Comparison of ENCODE assay signal across 15 cellular contexts in genomic region chr1:214648776-214649175, GRCh38. TPM values are rescaled to one million over a fixed set of nuclear protein-coding genes. Genes with fewer than 3 reads are reported as not detected.
DNase-seq lines count a peak whose midpoint lies in the region; ATAC-seq and TF ChIP-seq lines count a peak whose summit lies in the region.
"Had no signal": no experiment of that assay in that cellular context is flagged by ENCODE, and none has a peak within 500 bp of the region (broad histone marks: within the 10 kb centered on the region; RNA-seq: fewer than 3 reads in every experiment).

No MANE protein-coding gene starts in this region.

- H3K27me3 Mint-ChIP-seq in activated CD4-positive, alpha-beta T cell treated with anti-CD3 and anti-CD28 coated beads, Interleukin-2, amount 10 ng/mL, durations not matched to agents 7 days and 5 days, result no peaks in the 10 kb centered on the region
- H3K27me3 Mint-ChIP-seq in activated CD4-positive, alpha-beta T cell treated with anti-CD3 and anti-CD28 coated beads for 36 hours, result no peaks in the 10 kb centered on the region
- no peaks in the 10 kb centered on the region for H3K27me3 Mint-ChIP-seq in nephron progenitor cell (ENCODE audit: low read depth, poor library complexity)
- H3K27me3 Mint-ChIP-seq: CD4-positive, alpha-beta memory T cell had no signal

- DNase-seq in activated CD4-positive, alpha-beta T cell treated with anti-CD3 and anti-CD28 coated beads, Interleukin-2, amount 10 ng/mL, durations not matched to agents 7 days and 5 days, result no peak
- no peak for DNase-seq in activated CD4-positive, alpha-beta T cell treated with anti-CD3 and anti-CD28 coated beads for 36 hours
- DNase-seq in NCI-H82 treated with DMSO at 0.1 percent for 48 hours (lab: John Stamatoyannopoulos, UW; ENCODE audit: unreplicated experiment) (peak; percentile 92), psoas muscle (no peak), mammary epithelial cell (no peak), left lung (no peak), nephron progenitor cell (no peak)
- DNase-seq: ACHN; CD4-positive, alpha-beta memory T cell; DND-41; GM23248; KBM-7 had no signal

- no peak overlapping the region for H2AFZ ChIP-seq in mammary epithelial cell (ENCODE audit: low read depth, low read length)
- H2AFZ ChIP-seq: GM23248 had no signal

- H3K4me3 ChIP-seq in psoas muscle (no peak overlapping the region), mammary epithelial cell (replicated peaks in 1 of 3; ENCODE audit: insufficient read depth in 1 of 3, low read depth in 2 of 3, low read length in 3 of 3) (no peak overlapping the region), left lung (no peak overlapping the region)
- H3K4me3 ChIP-seq: BLaER1 treated with 17β-estradiol and CSF1 and Interleukin-3, amounts not matched to agents 10 nM and 100 nM; GM23248 had no signal

- POLR2A ChIA-PET in activated CD4-positive, alpha-beta T cell treated with anti-CD3 and anti-CD28 coated beads, Interleukin-2, amount 10 ng/mL, durations not matched to agents 7 days and 5 days (lab: Charles Lee), result no interaction called here
- POLR2A ChIA-PET in activated CD4-positive, alpha-beta T cell treated with anti-CD3 and anti-CD28 coated beads for 36 hours (lab: Charles Lee), result no interaction called here

- no peak overlapping the region for H3K4me2 ChIP-seq in mammary epithelial cell (ENCODE audit: insufficient read depth, low read depth, low read length)
- H3K4me2 ChIP-seq: BLaER1 treated with 17β-estradiol and CSF1 and Interleukin-3, amounts not matched to agents 10 nM and 100 nM had no signal

- in situ Hi-C loops in mammary epithelial cell (cut with MboI; ENCODE audit: low sequenced_read_pairs in 2 of 2), result loop anchor here in 1 of 2 donors (25.0 kb wide), 1 partner anchor 411 kb away; no protein-coding TSS in a partner anchor

- H4K20me1 ChIP-seq in mammary epithelial cell (ENCODE audit: insufficient read depth, low read length), result no peaks in the 10 kb centered on the region
- H4K20me1 ChIP-seq: BLaER1 treated with 17β-estradiol and CSF1 and Interleukin-3, amounts not matched to agents 10 nM and 100 nM had no signal

- H3K9me3 ChIP-seq in psoas muscle (no peaks in the 10 kb centered on the region), mammary epithelial cell (replicated peaks; ENCODE audit: insufficient read depth, low read length) (no peaks in the 10 kb centered on the region), left lung (no peaks in the 10 kb centered on the region)
- H3K9me3 ChIP-seq: BLaER1 treated with 17β-estradiol and CSF1 and Interleukin-3, amounts not matched to agents 10 nM and 100 nM had no signal

- no peak overlapping the region for H3K9ac ChIP-seq in mammary epithelial cell (ENCODE audit: insufficient read depth, low read length)
- H3K9ac ChIP-seq: BLaER1 treated with 17β-estradiol and CSF1 and Interleukin-3, amounts not matched to agents 10 nM and 100 nM; GM23248 had no signal

- WGBS in psoas muscle, 3 donors, result 72 to 81% (median 72%) methylated on average over 3 of the region's 3 CpGs
- WGBS in mammary epithelial cell (ENCODE audit: low coverage, missing lambda C conversion rate), result 98% methylated on average over 3 of the region's 3 CpGs

- CTCF ChIA-PET in activated CD4-positive, alpha-beta T cell treated with anti-CD3 and anti-CD28 coated beads, Interleukin-2, amount 10 ng/mL, durations not matched to agents 7 days and 5 days (lab: Charles Lee), result interaction anchor here (4.3 kb wide), 1 partner anchor 11 kb away, joined by 14 read pairs; no protein-coding TSS in a partner anchor
- CTCF ChIA-PET in activated CD4-positive, alpha-beta T cell treated with anti-CD3 and anti-CD28 coated beads for 36 hours (lab: Charles Lee), result interaction anchor here (0.7 to 1.4 kb wide), 2 partner anchors 11 to 1067 kb away, joined by 3 to 4 read pairs; no protein-coding TSS in a partner anchor
- CTCF ChIA-PET in mammary epithelial cell (lab: Charles Lee; ENCODE audit: low non-redundant PET), result no interaction called here

- intact Hi-C loops in activated CD4-positive, alpha-beta T cell treated with anti-CD3 and anti-CD28 coated beads for 36 hours (cut with DNase I, micrococcal nuclease), result no loop called here
- intact Hi-C loops in psoas muscle (cut with DNase I), result no loop called here
- intact Hi-C loops in mammary epithelial cell (cut with micrococcal nuclease), result no loop called here
- intact Hi-C loops in left lung (cut with DNase I), result no loop called here

- no peaks in the 10 kb centered on the region for H3K27me3 ChIP-seq in psoas muscle (ENCODE audit: insufficient read depth in 3 of 3, low read length in 2 of 3)
- no peaks in the 10 kb centered on the region for H3K27me3 ChIP-seq in mammary epithelial cell (ENCODE audit: insufficient read depth, low read length)
- H3K27me3 ChIP-seq in left lung, result no peaks in the 10 kb centered on the region
- H3K27me3 ChIP-seq: BLaER1 treated with 17β-estradiol and CSF1 and Interleukin-3, amounts not matched to agents 10 nM and 100 nM had no signal

- no peaks in the 10 kb centered on the region for H3K79me2 ChIP-seq in mammary epithelial cell (ENCODE audit: insufficient read depth, low read length)

- H3K27ac ChIP-seq in psoas muscle, result peak overlapping the region; percentile 15
- no peak overlapping the region for H3K27ac ChIP-seq in mammary epithelial cell (ENCODE audit: insufficient read depth, low read depth, low read length)
- H3K27ac ChIP-seq in left lung, result no peak overlapping the region
- H3K27ac ChIP-seq: BLaER1 treated with 17β-estradiol and CSF1 and Interleukin-3, amounts not matched to agents 10 nM and 100 nM; GM23248; HL-60 had no signal

- peaks cover 3% of the 10 kb centered on the region for H3K9me3 Mint-ChIP-seq in activated CD4-positive, alpha-beta T cell treated with anti-CD3 and anti-CD28 coated beads, Interleukin-2, amount 10 ng/mL, durations not matched to agents 7 days and 5 days
- H3K9me3 Mint-ChIP-seq in activated CD4-positive, alpha-beta T cell treated with anti-CD3 and anti-CD28 coated beads for 36 hours (ENCODE audit: low read depth), result peaks cover 26% of the 10 kb centered on the region
- no peaks in the 10 kb centered on the region for H3K9me3 Mint-ChIP-seq in nephron progenitor cell

- TF ChIP-seq CTCF in psoas muscle (IDR thresholded peaks at IDR 0.05) (no peak), mammary epithelial cell (conservative IDR thresholded peaks at IDR 0.05 in 1 of 2, IDR thresholded peaks at IDR 0.05 in 1 of 2; ENCODE audit: extremely low read depth in 1 of 2, insufficient read depth in 1 of 2, low read depth in 1 of 2, low read length in 2 of 2) (no peak), left lung (IDR thresholded peaks at IDR 0.05) (no peak), nephron progenitor cell (IDR thresholded peaks at IDR 0.05) (no peak)

- peak overlapping the region; percentile 33 for H3K27ac Mint-ChIP-seq in activated CD4-positive, alpha-beta T cell treated with anti-CD3 and anti-CD28 coated beads, Interleukin-2, amount 10 ng/mL, durations not matched to agents 7 days and 5 days
- no peak overlapping the region for H3K27ac Mint-ChIP-seq in activated CD4-positive, alpha-beta T cell treated with anti-CD3 and anti-CD28 coated beads for 36 hours
- H3K27ac Mint-ChIP-seq in nephron progenitor cell, result no peak overlapping the region
- H3K27ac Mint-ChIP-seq: CD4-positive, alpha-beta memory T cell had no signal

- dilution Hi-C loops in mammary epithelial cell (cut with HindIII; ENCODE audit: low sequenced_read_pairs), result no loop called here

- H3K4me3 Mint-ChIP-seq in activated CD4-positive, alpha-beta T cell treated with anti-CD3 and anti-CD28 coated beads, Interleukin-2, amount 10 ng/mL, durations not matched to agents 7 days and 5 days, result no peak overlapping the region
- H3K4me3 Mint-ChIP-seq in activated CD4-positive, alpha-beta T cell treated with anti-CD3 and anti-CD28 coated beads for 36 hours, result no peak overlapping the region
- H3K4me3 Mint-ChIP-seq in nephron progenitor cell, result no peak overlapping the region
- H3K4me3 Mint-ChIP-seq: CD4-positive, alpha-beta memory T cell had no signal

- BruUV-seq in mammary epithelial cell (replicated peaks; lab: Mats Ljungman, UMichigan), result no TSS peak

- H3K36me3 ChIP-seq in psoas muscle (ENCODE audit: insufficient read depth in 1 of 2, low read depth in 1 of 2), result no peaks in the 10 kb centered on the region
- peaks cover 27% of the 10 kb centered on the region for H3K36me3 ChIP-seq in mammary epithelial cell (ENCODE audit: insufficient read depth, low read length)
- peaks cover 0 to 17% of the 10 kb centered on the region in 2 donors for H3K36me3 ChIP-seq in left lung

- ATAC-seq in activated CD4-positive, alpha-beta T cell treated with anti-CD3 and anti-CD28 coated beads for 36 hours, result no peak
- ATAC-seq in psoas muscle, result peak in 1 of 4 donors; percentile 40
- no peak for ATAC-seq in left lung
- ATAC-seq: HCT116 had no signal

- H3K4me1 ChIP-seq in psoas muscle, result peaks cover 7% of the 10 kb centered on the region
- H3K4me1 ChIP-seq in mammary epithelial cell (ENCODE audit: insufficient read depth, low read length), result no peaks in the 10 kb centered on the region
- no peaks in the 10 kb centered on the region for H3K4me1 ChIP-seq in left lung
- H3K4me1 ChIP-seq: BLaER1 treated with 17β-estradiol and CSF1 and Interleukin-3, amounts not matched to agents 10 nM and 100 nM had no signal

- H3K36me3 Mint-ChIP-seq in activated CD4-positive, alpha-beta T cell treated with anti-CD3 and anti-CD28 coated beads, Interleukin-2, amount 10 ng/mL, durations not matched to agents 7 days and 5 days (ENCODE audit: low read depth), result peaks cover 85% of the 10 kb centered on the region
- peaks cover 72% of the 10 kb centered on the region for H3K36me3 Mint-ChIP-seq in activated CD4-positive, alpha-beta T cell treated with anti-CD3 and anti-CD28 coated beads for 36 hours (ENCODE audit: low read depth)
- peaks cover 14% of the 10 kb centered on the region for H3K36me3 Mint-ChIP-seq in nephron progenitor cell (ENCODE audit: low read depth)
- H3K36me3 Mint-ChIP-seq: CD4-positive, alpha-beta memory T cell had no signal

- H3K4me1 Mint-ChIP-seq in activated CD4-positive, alpha-beta T cell treated with anti-CD3 and anti-CD28 coated beads, Interleukin-2, amount 10 ng/mL, durations not matched to agents 7 days and 5 days, result peaks cover 18% of the 10 kb centered on the region
- peaks cover 2% of the 10 kb centered on the region for H3K4me1 Mint-ChIP-seq in activated CD4-positive, alpha-beta T cell treated with anti-CD3 and anti-CD28 coated beads for 36 hours
- H3K4me1 Mint-ChIP-seq in nephron progenitor cell, result no peaks in the 10 kb centered on the region

RNA-seq across cellular contexts. Expression of gene CENPF, which starts 45.8 kb away (rescaled TPM):
- 100 to 1,000 TPM; 173 to 203 TPM for total RNA-seq in activated CD4-positive, alpha-beta T cell treated with anti-CD3 and anti-CD28 coated beads, Interleukin-2, amount 10 ng/mL, durations not matched to agents 7 days and 5 days
- total RNA-seq in activated CD4-positive, alpha-beta T cell treated with anti-CD3 and anti-CD28 coated beads for 36 hours, result 100 to 1,000 TPM; 102 to 107 TPM
- total RNA-seq in psoas muscle (1 to 10 TPM in 1 of 4 donors, under 1 TPM in 3; 0.28 to 1.2 (median 0.43) TPM), mammary epithelial cell (10 to 100 TPM in 1 of 2 donors, 1 to 10 TPM in 1; 1.7 to 52.4 TPM), left lung (10 to 100 TPM in 1 of 2 donors, 1 to 10 TPM in 1; 3.4 to 15.0 TPM)
- polyA plus RNA-seq in psoas muscle (1 to 10 TPM in 1 of 3 donors, under 1 TPM in 2; 0.04 to 1.2 (median 0.74) TPM), mammary epithelial cell (12.0 TPM)
- polyA minus RNA-seq in mammary epithelial cell, result 10.8 TPM
